ENCODE assay signal across 8 cellular contexts in genomic region chr17:50783193-50783660, GRCh38. TPM values are rescaled to one million over a fixed set of nuclear protein-coding genes. Genes with fewer than 3 reads are reported as not detected.
A peak's percentile ranks its signal among the peaks of the same experiment; 100 is the strongest.
DNase-seq lines count a peak whose midpoint lies in the region; ATAC-seq and TF ChIP-seq lines count a peak whose summit lies in the region.

No MANE protein-coding gene starts in this region.

- peak overlapping the region; percentile 75 for H3K4me3 Mint-ChIP-seq in T-helper 17 cell

- H3K4me1 Mint-ChIP-seq in T-helper 17 cell, result peaks cover 24% of the 10 kb centered on the region

- peak; percentile 75 for ATAC-seq in GM21737 (IDR thresholded peaks at IDR 0.05; ENCODE audit: unreplicated experiment)
- peak; percentile 63 for ATAC-seq in T-helper 17 cell
- peak; percentile 91 for ATAC-seq in left cardiac atrium
- ATAC-seq in GM21447 (IDR thresholded peaks at IDR 0.05; ENCODE audit: unreplicated experiment), result no peak

- H3K27me3 ChIP-seq in adipocyte (replicated peaks; ENCODE audit: control insufficient read depth, insufficient read depth, low read length), result no peaks in the 10 kb centered on the region

- H3K36me3 ChIP-seq in adipocyte (ENCODE audit: control insufficient read depth, insufficient read depth, low read length, severe bottlenecking), result no peaks in the 10 kb centered on the region

- H3K27me3 Mint-ChIP-seq in T-helper 17 cell, result no peaks in the 10 kb centered on the region

- H3K4me3 ChIP-seq in AG10803 (ENCODE audit: low read length) (no peak overlapping the region), adipocyte (ENCODE audit: low read length) (no peak overlapping the region)

- H3K36me3 Mint-ChIP-seq in T-helper 17 cell (ENCODE audit: low read depth), result peaks cover 3% of the 10 kb centered on the region

- H3K27ac Mint-ChIP-seq in T-helper 17 cell, result no peak overlapping the region

- peaks cover 7% of the 10 kb centered on the region for H3K4me1 ChIP-seq in adipocyte (ENCODE audit: control insufficient read depth, insufficient read depth, low read length)

- intact Hi-C loops in left cardiac atrium (cut with DNase I), result loop anchor here (5.0 to 10.0 kb wide), 2 partner anchors 59 to 172 kb away; no protein-coding TSS in a partner anchor

- DNase-seq in AG10803 (ENCODE audit: low read depth), result peak; percentile 81
- peak; percentile 59 to 63 for DNase-seq in NCI-H1930 (lab: John Stamatoyannopoulos, UW)
- peak; percentile 66 to 75 (median 67) for DNase-seq in T-helper 17 cell
- peak; percentile 90 for DNase-seq in adipocyte (ENCODE audit: low read depth)
- peak; percentile 81 for DNase-seq in left cardiac atrium
- DNase-seq in renal cortical epithelial cell (ENCODE audit: low read depth), result peak; percentile 75

- H3K9ac ChIP-seq in adipocyte (ENCODE audit: low read length), result no peak overlapping the region

- TF ChIP-seq CTCF in AG10803 (conservative IDR thresholded peaks at IDR 0.05; ENCODE audit: low read length), result peak; percentile 97

- H3K9me3 ChIP-seq in T-helper 17 cell (ENCODE audit: control insufficient read depth, low read length, poor library complexity, severe bottlenecking) (no peaks in the 10 kb centered on the region), adipocyte (ENCODE audit: control insufficient read depth, low read length) (no peaks in the 10 kb centered on the region)

RNA-seq across cellular contexts. Expression of gene ANKRD40CL, which starts 15.9 kb away (rescaled TPM):
- total RNA-seq in T-helper 17 cell (not detected), left cardiac atrium (not detected), renal cortical epithelial cell (not detected in 2 replicates)

RNA-seq across cellular contexts. Expression of gene WFIKKN2, which starts 52.2 kb away (rescaled TPM):
- total RNA-seq in T-helper 17 cell, result not detected
- under 1 TPM; 0.15 to 0.50 TPM for total RNA-seq in left cardiac atrium
- not detected in 2 replicates for total RNA-seq in renal cortical epithelial cell
